Comparison of ENCODE assay signal across 2 cellular contexts in genomic region chr17:79799538-79800324, GRCh38.
TF ChIP-seq lines count a peak whose summit lies in the region.

No MANE protein-coding gene starts in this region.

TF ChIP-seq in HepG2, 621 proteins besides CTCF, POLR2A, EP300 and RAD21:
- 0 out of 2 replicates have a peak, but pooled peaks have one; percentile 9 for TF ChIP-seq RFXAP (CRISPR knock-in tag; IDR thresholded peaks at IDR 0.05; ENCODE audit: borderline replicate concordance)
- TF ChIP-seq ZNF451 (CRISPR knock-in tag; IDR thresholded peaks at IDR 0.05) = no peak
- TF ChIP-seq ZNF550 (CRISPR knock-in tag; IDR thresholded peaks at IDR 0.05; ENCODE audit: borderline replicate concordance) = no peak
- no peak for TF ChIP-seq U2AF1 (optimal IDR thresholded peaks at IDR 0.05; ENCODE audit: low read depth, low read length)
- TF ChIP-seq CBX1 (IDR thresholded peaks at IDR 0.05; ENCODE audit: low read depth) = no peak
- TF ChIP-seq PAF1 (CRISPR knock-in tag; IDR thresholded peaks at IDR 0.05) = no peak
- TF ChIP-seq KLF15 (CRISPR knock-in tag; IDR thresholded peaks at IDR 0.05; ENCODE audit: borderline replicate concordance) = no peak
- TF ChIP-seq CBX2 (IDR thresholded peaks at IDR 0.05; ENCODE audit: low read depth, low read length) = peak; percentile 80; the same call in 1 of the 2 replicates
- peak; percentile 2; the same call in 1 of the 2 replicates for TF ChIP-seq CBX2 (CRISPR knock-in tag; IDR thresholded peaks at IDR 0.05; ENCODE audit: low read depth)
- no peak for TF ChIP-seq TRIM22 (IDR thresholded peaks at IDR 0.05)
- TF ChIP-seq EZH2 (conservative IDR thresholded peaks at IDR 0.05; ENCODE audit: low read depth, low read length) = peak; percentile 97
- TF ChIP-seq MTF2 (CRISPR knock-in tag; IDR thresholded peaks at IDR 0.05; ENCODE audit: borderline replicate concordance) = peak; percentile 81; the same call in 1 of the 2 replicates
- no peak for TF ChIP-seq KDM6A (CRISPR knock-in tag; IDR thresholded peaks at IDR 0.05; ENCODE audit: low read depth)
- no peak for TF ChIP-seq POGK (CRISPR knock-in tag; conservative IDR thresholded peaks at IDR 0.05)
- TF ChIP-seq ZBTB33 (CRISPR knock-in tag; IDR thresholded peaks at IDR 0.05) = peak; percentile 13; the same call in 1 of the 2 replicates
- TF ChIP-seq EED (CRISPR knock-in tag; IDR thresholded peaks at IDR 0.05) = 0 out of 2 replicates have a peak, but pooled peaks have one; percentile 75
- TF ChIP-seq ZNF512 (CRISPR knock-in tag; IDR thresholded peaks at IDR 0.05) = 0 out of 2 replicates have a peak, but pooled peaks have one; percentile 13
- 0 out of 2 replicates have a peak, but pooled peaks have one; percentile 11 for TF ChIP-seq GATAD2A (CRISPR knock-in tag; IDR thresholded peaks at IDR 0.05)
- TF ChIP-seq, protein P1, sequence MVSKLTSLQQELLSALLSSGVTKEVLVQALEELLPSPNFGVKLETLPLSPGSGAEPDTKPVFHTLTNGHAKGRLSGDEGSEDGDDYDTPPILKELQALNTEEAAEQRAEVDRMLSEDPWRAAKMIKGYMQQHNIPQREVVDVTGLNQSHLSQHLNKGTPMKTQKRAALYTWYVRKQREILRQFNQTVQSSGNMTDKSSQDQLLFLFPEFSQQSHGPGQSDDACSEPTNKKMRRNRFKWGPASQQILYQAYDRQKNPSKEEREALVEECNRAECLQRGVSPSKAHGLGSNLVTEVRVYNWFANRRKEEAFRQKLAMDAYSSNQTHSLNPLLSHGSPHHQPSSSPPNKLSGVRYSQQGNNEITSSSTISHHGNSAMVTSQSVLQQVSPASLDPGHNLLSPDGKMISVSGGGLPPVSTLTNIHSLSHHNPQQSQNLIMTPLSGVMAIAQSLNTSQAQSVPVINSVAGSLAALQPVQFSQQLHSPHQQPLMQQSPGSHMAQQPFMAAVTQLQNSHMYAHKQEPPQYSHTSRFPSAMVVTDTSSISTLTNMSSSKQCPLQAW (CRISPR knock-in tag; IDR thresholded peaks at IDR 0.05) = no peak
TF ChIP-seq in HepG2: peak in this region for 8.

TF ChIP-seq in H1, 55 proteins besides CTCF, POLR2A, EP300 and RAD21:
- TF ChIP-seq CEBPB (IDR thresholded peaks at IDR 0.05; ENCODE audit: low read depth, low read length) = no peak
- no peak for TF ChIP-seq USF2 (IDR thresholded peaks at IDR 0.05; ENCODE audit: low read length)
- TF ChIP-seq CBX8 (IDR thresholded peaks at IDR 0.05; ENCODE audit: borderline replicate concordance, low read depth, low read length) = peak; percentile 83; the same call in 1 of the 2 replicates
- no peak for TF ChIP-seq POLR2AphosphoS5 (IDR thresholded peaks at IDR 0.05; ENCODE audit: low read depth, low read length)
- peak; percentile 64 for TF ChIP-seq SUZ12 (IDR thresholded peaks at IDR 0.05; ENCODE audit: low read length)
- TF ChIP-seq SP4 (IDR thresholded peaks at IDR 0.05; ENCODE audit: low read length) = no peak
TF ChIP-seq in H1: peak in this region for 2.
